ENCODE assay signal across 1 cellular context in the genomic region with DNA sequence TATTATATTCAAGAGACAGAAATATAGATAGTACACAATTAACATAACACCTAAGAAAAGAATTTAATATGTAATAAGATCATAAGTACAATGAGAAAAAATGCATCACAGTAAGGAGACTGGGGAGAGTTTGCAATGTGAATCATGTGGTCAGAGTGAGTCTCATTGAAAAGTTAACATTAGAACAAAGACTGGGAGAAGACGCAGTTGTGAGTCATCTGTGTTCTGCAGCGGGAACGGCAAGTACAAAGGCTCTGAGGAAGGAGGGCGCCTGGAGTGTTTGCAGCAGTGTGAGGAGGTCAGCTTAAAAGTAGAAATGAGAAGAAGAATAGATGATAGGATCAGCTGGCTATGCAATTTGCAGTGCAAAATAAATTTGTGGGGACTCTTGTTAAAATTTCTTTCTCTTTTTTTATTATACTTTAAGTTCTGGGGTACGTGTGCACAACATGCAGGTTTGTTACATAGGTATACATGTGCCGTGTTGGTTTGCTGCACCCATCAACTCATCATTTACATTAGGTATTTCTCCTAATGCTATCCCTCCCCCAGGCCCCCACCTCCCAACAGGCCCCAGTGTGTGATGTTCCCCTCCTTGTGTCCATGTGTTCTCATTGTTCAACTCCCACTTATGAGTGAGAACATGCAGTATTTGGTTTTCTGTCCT.
TF ChIP-seq lines count a peak whose summit lies in the region.
"Not testable (repeated sequence)": the region's sequence is repeated elsewhere in the genome, so short reads cannot be mapped to it uniquely, and the experiment has no call there.

No MANE protein-coding gene starts in this region.

TF ChIP-seq in HepG2, 621 proteins besides CTCF, POLR2A, EP300 and RAD21 (continued from another document):
- TF ChIP-seq FOSL1 (CRISPR knock-in tag; IDR thresholded peaks at IDR 0.05; ENCODE audit: borderline replicate concordance) (0 out of 2 replicates have a peak, but pooled peaks have one; percentile 23), SOX13 (CRISPR knock-in tag; conservative IDR thresholded peaks at IDR 0.05 in 1 of 2, IDR thresholded peaks at IDR 0.05 in 1 of 2) (peak in 1 of 2 experiments; percentile 56; a peak in 1 of 4 replicates), HMG20A (CRISPR knock-in tag; IDR thresholded peaks at IDR 0.05; ENCODE audit: borderline replicate concordance) (peak; percentile 26; the same call in 1 of the 2 replicates), SOX5 (CRISPR knock-in tag; IDR thresholded peaks at IDR 0.05; ENCODE audit: borderline replicate concordance) (peak; percentile 43; the same call in 1 of the 2 replicates), FOSL2 (CRISPR knock-in tag; IDR thresholded peaks at IDR 0.05) (peak; percentile 90)
- TF ChIP-seq SOX13 (IDR thresholded peaks at IDR 0.05), result not testable (repeated sequence)
